In the genomic region with DNA sequence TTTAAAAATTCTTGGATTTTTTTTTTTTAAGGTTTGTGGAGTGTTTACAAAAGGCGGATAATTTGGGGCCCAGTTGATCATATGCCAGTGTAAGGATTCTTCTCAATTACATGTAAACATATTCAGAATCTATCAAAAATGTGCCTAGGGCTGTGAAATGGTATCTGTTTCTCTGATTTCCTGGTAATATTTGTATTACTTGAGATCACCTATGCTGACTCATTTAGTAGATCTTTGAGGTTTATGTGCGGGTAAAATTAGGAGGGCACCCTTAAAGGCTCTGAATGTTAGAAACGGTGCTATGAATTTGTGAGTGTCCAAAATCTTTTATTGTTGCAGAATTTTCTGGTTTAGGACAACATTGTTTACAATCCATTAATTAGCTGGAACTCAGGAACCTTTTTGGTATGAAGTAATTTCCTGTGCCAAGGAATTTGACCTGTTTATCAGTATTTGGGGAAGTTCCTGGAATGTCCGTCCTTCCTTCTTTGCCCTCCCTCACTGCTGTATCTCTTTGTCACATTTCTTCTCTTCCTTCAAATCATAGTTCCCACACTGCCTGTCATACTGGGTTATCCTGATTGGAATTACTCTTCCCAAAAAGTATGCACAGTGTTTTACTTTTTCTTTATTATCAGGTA, we compare ENCODE assay signal across 11 cellular contexts.
A peak's percentile ranks its signal among the peaks of the same experiment; 100 is the strongest.
DNase-seq lines count a peak whose midpoint lies in the region; ATAC-seq and TF ChIP-seq lines count a peak whose summit lies in the region.
"Had no signal": no experiment of that assay in that cellular context is flagged by ENCODE, and none has a peak within 500 bp of the region (broad histone marks: within the 10 kb centered on the region; RNA-seq: fewer than 3 reads in every experiment).

No MANE protein-coding gene starts in this region.

- peak overlapping the region; percentile 44 for H3K4me3 Mint-ChIP-seq in endothelial cell (ENCODE audit: unreplicated experiment)
- H3K4me3 Mint-ChIP-seq: activated T-cell treated with anti-CD3 and anti-CD28 coated beads, Interleukin-2, amount 50 U/mL, for 4 hours had no signal

- H3K27me3 ChIP-seq in ascending aorta, result no peaks in the 10 kb centered on the region

- H3K4me3 ChIP-seq in ascending aorta, result no peak overlapping the region
- H3K4me3 ChIP-seq: psoas muscle had no signal

- TF ChIP-seq CTCF in endothelial cell (IDR thresholded peaks at IDR 0.05; ENCODE audit: unreplicated experiment) (no peak), ascending aorta (IDR thresholded peaks at IDR 0.05) (no peak)

- H3K9me3 Mint-ChIP-seq in endothelial cell (ENCODE audit: unreplicated experiment), result no peaks in the 10 kb centered on the region

- H3K27ac Mint-ChIP-seq in endothelial cell (ENCODE audit: unreplicated experiment), result peak overlapping the region; percentile 98

- peak overlapping the region in 1 of 2 donors; percentile 57 for H3K27ac ChIP-seq in ascending aorta
- H3K27ac ChIP-seq: psoas muscle had no signal

- peaks cover 7 to 24% of the 10 kb centered on the region in 2 donors for H3K4me1 ChIP-seq in ascending aorta
- H3K4me1 ChIP-seq: psoas muscle had no signal

- peaks cover 23% of the 10 kb centered on the region for H3K36me3 Mint-ChIP-seq in endothelial cell (ENCODE audit: low read depth, unreplicated experiment)

- H3K36me3 ChIP-seq in ascending aorta, result no peaks in the 10 kb centered on the region

- peaks cover 4% of the 10 kb centered on the region for H3K27me3 Mint-ChIP-seq in endothelial cell (ENCODE audit: unreplicated experiment)

- DNase-seq in M059J (ENCODE audit: low read depth), result peak; percentile 69
- no peak for DNase-seq in endothelial cell (ENCODE audit: low spot score)
- peak; percentile 87 for DNase-seq in pulmonary artery endothelial cell (ENCODE audit: low read depth, low spot score)
- DNase-seq in hypothalamus (lab: John Stamatoyannopoulos, UW), result no peak
- no peak for DNase-seq in stimulated activated CD4-positive, alpha-beta T cell treated with anti-CD3 and anti-CD28 coated beads, Interleukin-4, amount 100 ng/mL, for 4 hours
- no peak for DNase-seq in NCI-H2227 treated with DMSO at 0.1 percent for 48 hours (lab: John Stamatoyannopoulos, UW)
- DNase-seq in ascending aorta (ENCODE audit: low spot score in 2 of 2), result no peak
- DNase-seq: activated T-cell treated with anti-CD3 and anti-CD28 coated beads, Interleukin-2, amount 50 U/mL, for 4 hours; NCI-H526; psoas muscle had no signal

- peaks cover 0 to 8% of the 10 kb centered on the region in 2 donors for H3K9me3 ChIP-seq in ascending aorta
- H3K9me3 ChIP-seq: psoas muscle had no signal

- H3K4me1 Mint-ChIP-seq in endothelial cell (ENCODE audit: unreplicated experiment), result peaks cover 63% of the 10 kb centered on the region

- ATAC-seq in GM18511 (IDR thresholded peaks at IDR 0.05; ENCODE audit: unreplicated experiment), result peak; percentile 86
- ATAC-seq: activated T-cell treated with anti-CD3 and anti-CD28 coated beads, Interleukin-2, amount 50 U/mL, for 4 hours; psoas muscle had no signal

- intact Hi-C loops in ascending aorta (cut with DNase I), result no loop called here

Comparison
In these comparisons a context has a peak if more than half of its experiments do, and no peak if none do; other contexts are left out.
1. DNase-seq: peak in M059J (single experiment) and pulmonary artery endothelial cell (single experiment); none in endothelial cell (single experiment), hypothalamus (0 of 51), stimulated activated CD4-positive, alpha-beta T cell treated with anti-CD3 and anti-CD28 coated beads, Interleukin-4, amount 100 ng/mL, for 4 hours (0 of 2), NCI-H2227 treated with DMSO at 0.1 percent for 48 hours (single experiment) and ascending aorta (0 of 2).